ENCODE assay signal across 13 cellular contexts in genomic region chr10:110415809-110416208, GRCh38.
DNase-seq lines count a peak whose midpoint lies in the region; ATAC-seq and TF ChIP-seq lines count a peak whose summit lies in the region.
"Had no signal": no experiment of that assay in that cellular context is flagged by ENCODE, and none has a peak within 500 bp of the region (broad histone marks: within the 10 kb centered on the region; RNA-seq: fewer than 3 reads in every experiment).

No MANE protein-coding gene starts in this region.

- H3K9me3 Mint-ChIP-seq in CD14-positive monocyte (peaks cover 0 to 4% (median 0%) of the 10 kb centered on the region in 7 donors), HFFc6 (no peaks in the 10 kb centered on the region)

- DNase-seq in CD14-positive monocyte (ENCODE audit: low spot score) (no peak), HFFc6 (no peak), islet precursor cell (peak; percentile 71), D341Med (ENCODE audit: low spot score) (no peak), AG20443 (ENCODE audit: low spot score) (no peak)
- DNase-seq: activated gamma-delta T cell treated with Interleukin-2 at 50 U/mL for 16 hours, Caco-2, head of caudate nucleus, NCI-H1436 treated with DMSO at 0.1 percent for 48 hours, NCI-H524 had no signal

- H3K4me1 Mint-ChIP-seq in CD14-positive monocyte, result peaks cover 62% of the 10 kb centered on the region
- peaks cover 80% of the 10 kb centered on the region for H3K4me1 Mint-ChIP-seq in HFFc6 (ENCODE audit: low read depth)

- ATAC-seq in HG03521 (IDR thresholded peaks at IDR 0.05; ENCODE audit: unreplicated experiment) (no peak), GM18861 (IDR thresholded peaks at IDR 0.05; ENCODE audit: unreplicated experiment) (no peak)

- H3K27ac ChIP-seq in VCaP, result peak overlapping the region; percentile 62; the same call in 1 of the 2 replicates

- H3K36me3 Mint-ChIP-seq in CD14-positive monocyte, result peaks cover 0 to 4% of the 10 kb centered on the region in 2 donors
- H3K36me3 Mint-ChIP-seq in HFFc6 (ENCODE audit: low read depth), result no peaks in the 10 kb centered on the region

- H3K27ac Mint-ChIP-seq in CD14-positive monocyte (peak overlapping the region in 4 of 7 donors; percentile 6 to 72 (median 68)), HFFc6 (peak overlapping the region; percentile 38)

- intact Hi-C loops in CD14-positive monocyte (cut with micrococcal nuclease), result loop anchor here in 1 of 2 donors (1.0 kb wide), 1 partner anchor 7 kb away; no protein-coding TSS in a partner anchor

- no peak overlapping the region for H3K4me3 Mint-ChIP-seq in CD14-positive monocyte
- H3K4me3 Mint-ChIP-seq in HFFc6, result no peak overlapping the region

- TF ChIP-seq CTCF in CD14-positive monocyte (IDR thresholded peaks at IDR 0.05) (no peak), HFFc6 (IDR thresholded peaks at IDR 0.05) (no peak), VCaP (conservative IDR thresholded peaks at IDR 0.05) (no peak)

- H3K27me3 Mint-ChIP-seq in CD14-positive monocyte (ENCODE audit: low read depth in 3 of 3), result peaks cover 1 to 12% (median 3%) of the 10 kb centered on the region in 3 donors
- H3K27me3 Mint-ChIP-seq in HFFc6 (ENCODE audit: insufficient read depth), result no peaks in the 10 kb centered on the region
